ENCODE assay signal across 19 cellular contexts in the genomic region with DNA sequence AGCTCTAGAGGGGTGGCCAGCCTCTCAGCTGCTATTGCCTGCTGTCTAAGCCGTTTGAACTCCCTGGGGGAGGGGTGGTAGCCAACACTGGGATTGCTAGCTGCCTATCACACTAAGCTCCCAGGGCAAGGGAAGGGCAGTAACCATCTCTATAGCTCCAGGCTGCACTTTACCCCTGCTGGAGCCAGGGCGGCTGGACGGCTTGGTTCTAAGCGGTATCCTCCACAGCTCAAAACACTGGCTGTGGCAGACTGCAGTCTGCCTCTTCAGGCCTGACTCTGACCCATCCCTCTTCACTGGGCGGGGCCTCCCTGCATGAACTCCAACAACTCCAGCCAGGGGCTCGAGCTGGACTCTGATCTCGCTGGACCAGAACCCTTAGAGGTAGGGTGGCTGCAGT. TPM values are rescaled to one million over a fixed set of nuclear protein-coding genes. Genes with fewer than 3 reads are reported as not detected.
DNase-seq lines count a peak whose midpoint lies in the region; ATAC-seq and TF ChIP-seq lines count a peak whose summit lies in the region.
"Had no signal": no experiment of that assay in that cellular context is flagged by ENCODE, and none has a peak within 500 bp of the region (broad histone marks: within the 10 kb centered on the region; RNA-seq: fewer than 3 reads in every experiment).

No MANE protein-coding gene starts in this region.

- TF ChIP-seq CTCF in glutamatergic neuron (IDR thresholded peaks at IDR 0.05; ENCODE audit: partially characterized antibody, unreplicated experiment): no peak

- CTCF ChIA-PET in T-cell (lab: Charles Lee): no interaction called here

- H3K27ac Mint-ChIP-seq in glutamatergic neuron (ENCODE audit: unreplicated experiment) (no peak overlapping the region), T-cell (no peak overlapping the region)
- H3K27ac Mint-ChIP-seq: CD8-positive, alpha-beta memory T cell; HFFc6 had no signal

- no peak overlapping the region for H3K18ac ChIP-seq in neuronal stem cell (ENCODE audit: low read length)

- no peaks in the 10 kb centered on the region for H3K9me3 ChIP-seq in neuronal stem cell (replicated peaks in 1 of 2; ENCODE audit: control insufficient read depth in 2 of 2, insufficient read depth in 1 of 2, low read depth in 1 of 2, low read length in 2 of 2)

- no peak overlapping the region for H3K14ac ChIP-seq in neuronal stem cell (ENCODE audit: low read length)

- H3K9ac ChIP-seq in neuronal stem cell (ENCODE audit: low read depth, low read length, poor library complexity): no peak overlapping the region
- H3K9ac ChIP-seq: BLaER1 treated with 17β-estradiol and CSF1 and Interleukin-3, amounts not matched to agents 10 nM and 100 nM had no signal

- peaks cover 5% of the 10 kb centered on the region for H3K27me3 Mint-ChIP-seq in glutamatergic neuron (ENCODE audit: unreplicated experiment)
- peaks cover 0 to 3% of the 10 kb centered on the region in 2 donors for H3K27me3 Mint-ChIP-seq in T-cell
- H3K27me3 Mint-ChIP-seq: CD8-positive, alpha-beta memory T cell had no signal

- H3K23ac ChIP-seq in neuronal stem cell (ENCODE audit: low read depth, low read length, poor library complexity): no peak overlapping the region

- POLR2A ChIA-PET in T-cell (lab: Charles Lee): no interaction called here

- H4K91ac ChIP-seq in neuronal stem cell (ENCODE audit: low read depth, low read length, poor library complexity): no peak overlapping the region

- peaks cover 0 to 2% of the 10 kb centered on the region in 2 donors for H3K4me1 ChIP-seq in neuronal stem cell (ENCODE audit: control insufficient read depth in 2 of 2, insufficient read depth in 1 of 2, low read depth in 1 of 2, low read length in 2 of 2)
- H3K4me1 ChIP-seq: BLaER1 treated with 17β-estradiol and CSF1 and Interleukin-3, amounts not matched to agents 10 nM and 100 nM; SJSA1 had no signal

- H3K79me1 ChIP-seq in neuronal stem cell (ENCODE audit: low read depth, low read length): no peaks in the 10 kb centered on the region

- H3K9me3 Mint-ChIP-seq in glutamatergic neuron (ENCODE audit: unreplicated experiment) (peaks cover 1% of the 10 kb centered on the region), T-cell (peaks cover 20 to 43% (median 25%) of the 10 kb centered on the region in 3 donors)

- H3K4me3 ChIP-seq in neuronal stem cell (ENCODE audit: low read length in 2 of 2): no peak overlapping the region
- H3K4me3 ChIP-seq: BLaER1 treated with 17β-estradiol and CSF1 and Interleukin-3, amounts not matched to agents 10 nM and 100 nM; GM12878; SJSA1 had no signal

- H2AFZ ChIP-seq in neuronal stem cell (ENCODE audit: low read length): peak overlapping the region; percentile 24

- H2BK15ac ChIP-seq in neuronal stem cell (ENCODE audit: low read length): no peak overlapping the region

- H3K36me3 ChIP-seq in neuronal stem cell (replicated peaks in 1 of 2; ENCODE audit: control insufficient read depth in 2 of 2, insufficient read depth in 2 of 2, low read length in 2 of 2): no peaks in the 10 kb centered on the region
- H3K36me3 ChIP-seq: SJSA1 had no signal

- H2BK120ac ChIP-seq in neuronal stem cell (ENCODE audit: low read depth, low read length): no peak overlapping the region

- no peak overlapping the region for H2AK5ac ChIP-seq in neuronal stem cell (ENCODE audit: low read depth, low read length)

- no CpG with 5 or more reads among the region's 7 CpGs for WGBS in neuronal stem cell (ENCODE audit: extremely low coverage in 2 of 2, insufficient read length in 2 of 2, insufficient replicate concordance in 1 of 2), 2 donors

- H3K36me3 Mint-ChIP-seq in glutamatergic neuron (ENCODE audit: unreplicated experiment) (no peaks in the 10 kb centered on the region), T-cell (peaks cover 2% of the 10 kb centered on the region)

- no peak overlapping the region for H4K8ac ChIP-seq in neuronal stem cell (ENCODE audit: low read depth, low read length)

- no peak for ATAC-seq in T-cell (replicated peaks in 1 of 4)
- no peak for ATAC-seq in GM18498 (IDR thresholded peaks at IDR 0.05; ENCODE audit: unreplicated experiment)
- ATAC-seq: GM12878, PC-3 had no signal

- no peak overlapping the region for H3K27ac ChIP-seq in neuronal stem cell (replicated peaks; ENCODE audit: low read length)
- H3K27ac ChIP-seq: BLaER1 treated with 17β-estradiol and CSF1 and Interleukin-3, amounts not matched to agents 10 nM and 100 nM; SJSA1 had no signal

- DNase-seq in ELF-1 (ENCODE audit: low read depth, low spot score) (peak; percentile 78), NCI-H82 (lab: John Stamatoyannopoulos, UW) (peak; percentile 84), glutamatergic neuron (peak; percentile 31), neuronal stem cell (ENCODE audit: low spot score) (no peak), T-cell (no peak), cortex of kidney (lab: John Stamatoyannopoulos, UW) (no peak)
- DNase-seq: CD8-positive, alpha-beta memory T cell; DMS79 treated with DMSO at 0.1 percent for 48 hours; GOT3; HFFc6; NCI-H187; NCI-H446; NCI-H748 treated with DMSO at 0.1 percent for 48 hours; PC-3 had no signal

- H3K4me1 Mint-ChIP-seq in glutamatergic neuron (ENCODE audit: low read depth, unreplicated experiment) (peaks cover 2% of the 10 kb centered on the region), T-cell (no peaks in the 10 kb centered on the region)
- H3K4me1 Mint-ChIP-seq: CD8-positive, alpha-beta memory T cell had no signal

- no peaks in the 10 kb centered on the region for H3K27me3 ChIP-seq in neuronal stem cell (ENCODE audit: control insufficient read depth in 3 of 3, insufficient read depth in 3 of 3, low read depth in 1 of 3, low read length in 3 of 3)
- H3K27me3 ChIP-seq: BLaER1 treated with 17β-estradiol and CSF1 and Interleukin-3, amounts not matched to agents 10 nM and 100 nM; SJSA1 had no signal

- H3K4me3 Mint-ChIP-seq in glutamatergic neuron (ENCODE audit: unreplicated experiment) (no peak overlapping the region), T-cell (no peak overlapping the region)
- H3K4me3 Mint-ChIP-seq: CD8-positive, alpha-beta memory T cell; HFFc6 had no signal

- no peak overlapping the region for H3K4ac ChIP-seq in neuronal stem cell (ENCODE audit: low read length)

- no peak overlapping the region for H3K4me2 ChIP-seq in neuronal stem cell (ENCODE audit: insufficient read depth, low read length, poor library complexity, severe bottlenecking)
- H3K4me2 ChIP-seq: BLaER1 treated with 17β-estradiol and CSF1 and Interleukin-3, amounts not matched to agents 10 nM and 100 nM had no signal

- no peak overlapping the region for H2BK5ac ChIP-seq in neuronal stem cell (ENCODE audit: low read length)

- no peak overlapping the region for H2BK12ac ChIP-seq in neuronal stem cell (ENCODE audit: low read length)

RNA-seq across cellular contexts. Expression of a gene that starts 55.3 kb away (rescaled TPM):
- total RNA-seq in glutamatergic neuron (ENCODE audit: unreplicated experiment): not detected
- polyA plus RNA-seq in neuronal stem cell (2013, experiment 1 of 2): not detected
- not detected for polyA plus RNA-seq in neuronal stem cell (2013, experiment 2 of 2)
- not detected for total RNA-seq in T-cell
- total RNA-seq: CD8-positive, alpha-beta memory T cell; GM12878; HFFc6; HT-29; PC-3; SJSA1 had no signal
- polyA plus RNA-seq: CD8-positive, alpha-beta memory T cell had no signal

Comparison
In these comparisons a context has a peak if more than half of its experiments do, and no peak if none do; other contexts are left out.
1. DNase-seq: peak in ELF-1 (single experiment), NCI-H82 (single experiment) and glutamatergic neuron (single experiment); none in neuronal stem cell (single experiment), T-cell (0 of 34) and cortex of kidney (single experiment).